Comparison of ENCODE assay signal across 8 cellular contexts in the genomic region with DNA sequence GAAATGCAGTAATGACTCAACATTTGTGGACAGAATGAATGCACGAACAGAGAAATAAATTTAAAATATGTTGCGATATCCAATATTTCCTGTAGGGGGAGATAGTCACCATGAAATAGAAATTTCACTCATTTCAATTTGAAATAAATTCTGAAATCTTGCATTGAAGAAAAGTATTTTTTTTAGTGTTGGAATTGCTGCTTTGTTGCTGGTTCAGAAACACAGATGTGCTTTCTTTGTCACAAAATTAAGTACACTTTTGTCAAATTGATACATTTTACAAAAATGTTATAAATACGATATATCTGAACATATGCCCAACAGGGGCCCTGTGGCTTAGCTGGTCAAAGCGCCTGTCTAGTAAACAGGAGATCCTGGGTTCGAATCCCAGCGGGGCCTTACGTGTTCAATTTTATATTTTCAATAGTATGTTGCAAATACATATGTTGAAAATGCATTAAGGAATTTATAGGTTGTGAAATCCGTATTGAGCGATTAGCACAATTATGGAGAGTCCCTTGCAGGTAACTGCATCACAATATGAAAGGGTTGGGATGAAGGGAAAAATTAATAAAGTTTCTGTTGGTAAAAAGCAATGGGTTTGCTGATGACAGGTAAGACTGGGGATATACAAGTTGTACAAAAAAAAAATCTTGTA.
DNase-seq lines count a peak whose midpoint lies in the region; ATAC-seq, FAIRE-seq and TF ChIP-seq lines count a peak whose summit lies in the region.

No MANE protein-coding gene starts in this region.

- peak overlapping the region; percentile 13; the same call in 1 of the 2 replicates for H3K4me2 ChIP-seq in OCI-LY7 (ENCODE audit: low read length)

- H3K9ac ChIP-seq in liver (ENCODE audit: low read depth in 1 of 2, low read length in 2 of 2) = no peak overlapping the region

- peak; percentile 86 to 87 for TF ChIP-seq RAD21 in liver (IDR thresholded peaks at IDR 0.05)

- H3K4me1 ChIP-seq in OCI-LY7 (ENCODE audit: insufficient read depth, low read length, poor library complexity, severe bottlenecking) (peaks cover 8% of the 10 kb centered on the region), liver (ENCODE audit: control insufficient read depth in 4 of 4, insufficient read depth in 4 of 4, low read length in 3 of 4) (peaks cover 2 to 11% (median 7%) of the 10 kb centered on the region in 4 donors)

- no TSS peak for BruUV-seq in OCI-LY7 (replicated peaks; lab: Mats Ljungman, UMichigan)

- POLR2A ChIA-PET in OCI-LY7 (lab: Charles Lee) = interaction anchor here (2.2 kb wide), 2 partner anchors 15 kb away, joined by 13 to 15 read pairs; no protein-coding TSS in a partner anchor

- no peaks in the 10 kb centered on the region for H3K27me3 ChIP-seq in brain microvascular endothelial cell (replicated peaks)
- no peaks in the 10 kb centered on the region for H3K27me3 ChIP-seq in liver (ENCODE audit: control insufficient read depth in 4 of 4, insufficient read depth in 4 of 4, low read length in 3 of 4)

- in situ Hi-C loops in brain microvascular endothelial cell (cut with HindIII; ENCODE audit: low pct_ligation_motif_present, low sequenced_read_pairs) = no loop called here

- no peaks in the 10 kb centered on the region for H3K36me3 ChIP-seq in OCI-LY7 (ENCODE audit: insufficient read depth, low read length)
- H3K36me3 ChIP-seq in brain microvascular endothelial cell (replicated peaks) = no peaks in the 10 kb centered on the region
- H3K36me3 ChIP-seq in liver (ENCODE audit: control insufficient read depth in 4 of 4, insufficient read depth in 3 of 4, low read depth in 1 of 4, low read length in 3 of 4) = no peaks in the 10 kb centered on the region

- no peaks in the 10 kb centered on the region for H3K9me2 ChIP-seq in OCI-LY7 (ENCODE audit: insufficient read depth, low read length)

- no peaks in the 10 kb centered on the region for H4K20me1 ChIP-seq in OCI-LY7 (ENCODE audit: insufficient read depth, low read length)

- no peak for FAIRE-seq in D721Med (lab: Jason Lieb, UNC)

- CTCF ChIA-PET in OCI-LY7 (lab: Charles Lee; ENCODE audit: unreplicated experiment) = no interaction called here

- H3K4me3 ChIP-seq in OCI-LY7 (ENCODE audit: low read depth, low read length, poor library complexity, severe bottlenecking) (no peak overlapping the region), brain microvascular endothelial cell (ENCODE audit: low read depth, low read length) (no peak overlapping the region), liver (ENCODE audit: low read depth in 1 of 3, low read length in 3 of 3) (no peak overlapping the region)

- no peak for ATAC-seq in GM21619 (IDR thresholded peaks at IDR 0.05; ENCODE audit: unreplicated experiment)
- ATAC-seq in GM18873 (IDR thresholded peaks at IDR 0.05; ENCODE audit: low FRiP score, unreplicated experiment) = no peak

- H3K9me3 ChIP-seq in OCI-LY7 (ENCODE audit: low read length) = no peaks in the 10 kb centered on the region
- H3K9me3 ChIP-seq in liver (ENCODE audit: control insufficient read depth in 4 of 4, low read length in 3 of 4) = no peaks in the 10 kb centered on the region

- 29% methylated on average over 9 of the region's 9 CpGs for WGBS in liver

- H2AFZ ChIP-seq in OCI-LY7 (ENCODE audit: low read length) = peak overlapping the region; percentile 65; the same call in 1 of the 2 replicates

- intact Hi-C loops in OCI-LY7 (cut with micrococcal nuclease; ENCODE audit: unreplicated experiment) = loop anchor here (1.0 to 5.0 kb wide), 4 partner anchors 15 to 525 kb away; a partner anchor contains a TSS

- DNase-seq in D721Med (ENCODE audit: insufficient read length, low spot score) (no peak), HK-2 (ENCODE audit: unreplicated experiment) (peak; percentile 35), OCI-LY7 (ENCODE audit: low spot score) (peak; percentile 62), brain microvascular endothelial cell (peak; percentile 80), HuH-7 (ENCODE audit: low spot score) (no peak)

- H3K79me2 ChIP-seq in OCI-LY7 (ENCODE audit: insufficient read depth, low read depth, low read length) = no peaks in the 10 kb centered on the region

- no peak overlapping the region for H3K27ac ChIP-seq in OCI-LY7 (ENCODE audit: low read depth, low read length, poor library complexity, severe bottlenecking)
- H3K27ac ChIP-seq in brain microvascular endothelial cell = no peak overlapping the region
- H3K27ac ChIP-seq in liver (ENCODE audit: low read depth in 1 of 2, low read length in 2 of 2) = no peak overlapping the region

- TF ChIP-seq CTCF in D721Med (IDR thresholded peaks at IDR 0.05; ENCODE audit: insufficient read depth, missing control alignments) = peak; percentile 67
- peak; percentile 97 for TF ChIP-seq CTCF in OCI-LY7 (conservative IDR thresholded peaks at IDR 0.05; ENCODE audit: low read length)
- peak; percentile 20 for TF ChIP-seq CTCF in brain microvascular endothelial cell (IDR thresholded peaks at IDR 0.05; ENCODE audit: low read depth, low read length, missing control alignments)
- peak; percentile 65 for TF ChIP-seq CTCF in liver (IDR thresholded peaks at IDR 0.05; ENCODE audit: low read depth, low read length, missing input control)

TF ChIP-seq in liver, 16 proteins besides CTCF, POLR2A, EP300 and RAD21:
- TF ChIP-seq EGR1 (IDR thresholded peaks at IDR 0.05; ENCODE audit: low read depth in 2 of 2) = no peak
- TF ChIP-seq, protein P1, sequence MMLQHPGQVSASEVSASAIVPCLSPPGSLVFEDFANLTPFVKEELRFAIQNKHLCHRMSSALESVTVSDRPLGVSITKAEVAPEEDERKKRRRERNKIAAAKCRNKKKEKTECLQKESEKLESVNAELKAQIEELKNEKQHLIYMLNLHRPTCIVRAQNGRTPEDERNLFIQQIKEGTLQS (IDR thresholded peaks at IDR 0.05) = peak; percentile 58

Comparison
In these comparisons a context has a peak if more than half of its experiments do, and no peak if none do; other contexts are left out.
1. DNase-seq: peak in HK-2 (single experiment), OCI-LY7 (single experiment) and brain microvascular endothelial cell (single experiment); none in D721Med (single experiment) and HuH-7 (single experiment).
2. CTCF ChIP-seq: peak in every context shown above with its lines; median percentile 97 in OCI-LY7; 67 in D721Med; 65 in liver; 20 in brain microvascular endothelial cell.